8 cellular contexts compared by ENCODE assay signal in the genomic region with DNA sequence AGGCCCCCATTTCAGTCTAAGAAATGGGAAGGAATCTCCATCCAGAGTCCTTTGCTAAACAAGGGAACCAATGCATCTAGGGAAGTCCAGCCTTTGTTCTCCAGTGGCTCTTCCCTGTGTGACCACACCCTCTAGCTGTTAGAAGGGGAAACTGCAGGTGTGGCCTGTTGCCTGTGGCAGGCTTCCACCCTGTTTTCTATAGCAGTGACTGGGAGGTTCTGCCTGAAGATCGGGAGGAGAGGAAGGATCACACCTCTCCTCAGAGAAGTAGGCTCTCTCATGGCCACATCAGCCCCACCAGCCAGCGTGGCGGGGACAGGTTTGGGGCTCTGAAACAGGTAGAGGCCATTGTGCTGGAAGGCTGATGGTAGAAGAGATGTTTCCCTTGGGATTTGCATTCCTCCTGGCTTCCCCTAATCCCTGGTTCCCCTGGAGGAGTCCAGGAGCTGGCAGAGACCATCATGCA. TPM values are rescaled to one million over a fixed set of nuclear protein-coding genes. Genes with fewer than 3 reads are reported as not detected.
DNase-seq lines count a peak whose midpoint lies in the region; ATAC-seq and TF ChIP-seq lines count a peak whose summit lies in the region.

No MANE protein-coding gene starts in this region.

- no peaks in the 10 kb centered on the region for H3K9me3 Mint-ChIP-seq in activated naive CD8-positive, alpha-beta T cell treated with anti-CD3 and anti-CD28 coated beads, Interleukin-2, amount 10 ng/mL, durations not matched to agents 7 days and 5 days

- H3K27me3 Mint-ChIP-seq in activated naive CD8-positive, alpha-beta T cell treated with anti-CD3 and anti-CD28 coated beads, Interleukin-2, amount 10 ng/mL, durations not matched to agents 7 days and 5 days: no peaks in the 10 kb centered on the region

- peak; percentile 92 for TF ChIP-seq CTCF in C4-2B (conservative IDR thresholded peaks at IDR 0.05)
- peak; percentile 82 to 84 for TF ChIP-seq CTCF in right atrium auricular region (IDR thresholded peaks at IDR 0.05)
- peak; percentile 97 for TF ChIP-seq CTCF in retinal pigment epithelial cell (conservative IDR thresholded peaks at IDR 0.05; ENCODE audit: low read depth, low read length)

- H3K4me1 ChIP-seq in right atrium auricular region: peaks cover 0 to 63% of the 10 kb centered on the region in 2 donors

- H3K27me3 ChIP-seq in right atrium auricular region: no peaks in the 10 kb centered on the region

- H3K27ac ChIP-seq in C4-2B: no peak overlapping the region
- peak overlapping the region; percentile 9 to 39 for H3K27ac ChIP-seq in right atrium auricular region

- no peaks in the 10 kb centered on the region for H3K9me3 ChIP-seq in right atrium auricular region

- POLR2A ChIA-PET in activated naive CD8-positive, alpha-beta T cell treated with anti-CD3 and anti-CD28 coated beads, Interleukin-2, amount 10 ng/mL, durations not matched to agents 7 days and 5 days (lab: Charles Lee): no interaction called here

- peaks cover 18% of the 10 kb centered on the region for H3K36me3 ChIP-seq in right atrium auricular region

- H3K36me3 Mint-ChIP-seq in activated naive CD8-positive, alpha-beta T cell treated with anti-CD3 and anti-CD28 coated beads, Interleukin-2, amount 10 ng/mL, durations not matched to agents 7 days and 5 days: peaks cover 1% of the 10 kb centered on the region

- H3K4me3 Mint-ChIP-seq in activated naive CD8-positive, alpha-beta T cell treated with anti-CD3 and anti-CD28 coated beads, Interleukin-2, amount 10 ng/mL, durations not matched to agents 7 days and 5 days: no peak overlapping the region

- peak; percentile 60 for ATAC-seq in activated naive CD8-positive, alpha-beta T cell treated with anti-CD3 and anti-CD28 coated beads, Interleukin-2, amount 10 ng/mL, durations not matched to agents 7 days and 5 days (ENCODE audit: low read depth)
- ATAC-seq in GM18907 (IDR thresholded peaks at IDR 0.05; ENCODE audit: unreplicated experiment) (no peak), GM19328 (IDR thresholded peaks at IDR 0.05; ENCODE audit: unreplicated experiment) (no peak)

- no peak overlapping the region for H3K27ac Mint-ChIP-seq in activated naive CD8-positive, alpha-beta T cell treated with anti-CD3 and anti-CD28 coated beads, Interleukin-2, amount 10 ng/mL, durations not matched to agents 7 days and 5 days

- H3K4me1 Mint-ChIP-seq in activated naive CD8-positive, alpha-beta T cell treated with anti-CD3 and anti-CD28 coated beads, Interleukin-2, amount 10 ng/mL, durations not matched to agents 7 days and 5 days: peaks cover 6% of the 10 kb centered on the region

- no peak overlapping the region for H3K4me3 ChIP-seq in right atrium auricular region
- H3K4me3 ChIP-seq in retinal pigment epithelial cell (ENCODE audit: low read length): no peak overlapping the region

- DNase-seq in GM19238 (ENCODE audit: insufficient read length, low spot score) (peak; percentile 59), NCI-H2196 (lab: John Stamatoyannopoulos, UW; ENCODE audit: unreplicated experiment) (peak; percentile 28), right atrium auricular region (ENCODE audit: low spot score) (no peak), retinal pigment epithelial cell (ENCODE audit: low read depth) (no peak)
- DNase-seq in activated naive CD8-positive, alpha-beta T cell treated with anti-CD3 and anti-CD28 coated beads, Interleukin-2, amount 10 ng/mL, durations not matched to agents 7 days and 5 days: no peak

RNA-seq across cellular contexts. Expression of a gene that starts 47.7 kb away (rescaled TPM):
- total RNA-seq in activated naive CD8-positive, alpha-beta T cell treated with anti-CD3 and anti-CD28 coated beads, Interleukin-2, amount 10 ng/mL, durations not matched to agents 7 days and 5 days: 10 to 100 TPM; 54.7 to 55.1 TPM
- total RNA-seq in right atrium auricular region: 100 to 1,000 TPM; 106 to 125 TPM

Comparison
In these comparisons a context has a peak if more than half of its experiments do, and no peak if none do; other contexts are left out.
1. DNase-seq: peak in GM19238 (single experiment) and NCI-H2196 (single experiment); none in activated naive CD8-positive, alpha-beta T cell treated with anti-CD3 and anti-CD28 coated beads, Interleukin-2, amount 10 ng/mL, durations not matched to agents 7 days and 5 days (single experiment), right atrium auricular region (single experiment) and retinal pigment epithelial cell (single experiment).
2. Peak in every context shown above with its lines, with median percentiles within 50 percentile points of each other: CTCF ChIP-seq.